In the genomic region with DNA sequence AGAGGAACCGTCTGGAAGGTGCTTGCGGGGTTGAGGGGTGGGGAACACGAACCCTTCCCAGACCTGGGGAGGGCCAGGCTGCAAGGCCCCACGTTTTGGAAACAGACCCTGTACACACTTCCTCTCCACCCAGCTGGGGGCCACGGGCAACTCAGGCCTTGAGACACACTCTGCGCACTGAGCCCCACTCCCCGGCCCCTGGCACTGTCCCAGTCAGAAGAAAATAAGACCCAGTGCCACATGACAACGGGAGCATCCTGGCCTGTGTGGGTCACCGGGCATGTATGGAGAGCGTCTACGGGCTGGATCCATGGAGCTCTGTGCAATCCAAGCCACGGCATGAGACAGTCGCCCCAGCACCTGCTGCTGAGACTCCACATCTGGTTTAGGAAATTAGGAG, we compare ENCODE assay signal across 15 cellular contexts.
A peak's percentile ranks its signal among the peaks of the same experiment; 100 is the strongest.
DNase-seq lines count a peak whose midpoint lies in the region; ATAC-seq and TF ChIP-seq lines count a peak whose summit lies in the region.
"Had no signal": no experiment of that assay in that cellular context is flagged by ENCODE, and none has a peak within 500 bp of the region (broad histone marks: within the 10 kb centered on the region; RNA-seq: fewer than 3 reads in every experiment).

No MANE protein-coding gene starts in this region.

- H3K9me3 Mint-ChIP-seq in activated CD4-positive, alpha-beta T cell treated with anti-CD3 and anti-CD28 coated beads, Interleukin-2, amount 10 ng/mL, durations not matched to agents 24 days and 14 days: no peaks in the 10 kb centered on the region
- H3K9me3 Mint-ChIP-seq in effector memory CD8-positive, alpha-beta T cell: no peaks in the 10 kb centered on the region
- H3K9me3 Mint-ChIP-seq in stimulated activated memory B cell treated with anti-CD40 and anti-IgM and Interleukin-4, amounts not matched to agents 10 μg/mL and 1 μg/mL and 100 μg/mL, for 72 hours: peaks cover 2% of the 10 kb centered on the region

- H3K36me3 ChIP-seq in OCI-LY3 (replicated peaks; ENCODE audit: low read depth, low read length) (peaks cover 35% of the 10 kb centered on the region), trophoblast cell (ENCODE audit: control insufficient read depth in 1 of 2, insufficient read depth in 2 of 2, low read length in 2 of 2) (no peaks in the 10 kb centered on the region)
- H3K36me3 ChIP-seq: lower lobe of right lung, sigmoid colon had no signal

- no peaks in the 10 kb centered on the region for H4K20me1 ChIP-seq in OCI-LY3 (ENCODE audit: insufficient read depth, low read length)

- ATAC-seq in effector memory CD8-positive, alpha-beta T cell (replicated peaks): no peak
- no peak for ATAC-seq in stimulated activated memory B cell treated with anti-CD40 and anti-IgM and Interleukin-4, amounts not matched to agents 10 μg/mL and 1 μg/mL and 100 μg/mL, for 72 hours
- ATAC-seq in GM18519 (IDR thresholded peaks at IDR 0.05; ENCODE audit: low FRiP score, unreplicated experiment): no peak
- ATAC-seq: lower lobe of right lung had no signal

- no peak for DNase-seq in activated CD4-positive, alpha-beta T cell treated with anti-CD3 and anti-CD28 coated beads, Interleukin-2, amount 10 ng/mL, durations not matched to agents 24 days and 14 days
- no peak for DNase-seq in activated CD4-positive, alpha-beta T cell treated with anti-CD3 and anti-CD28 coated beads for 48 hours
- DNase-seq in effector memory CD8-positive, alpha-beta T cell: no peak
- DNase-seq in NCI-H510A treated with DMSO at 0.1 percent for 48 hours (lab: John Stamatoyannopoulos, UW) (no peak), trophoblast cell (no peak)
- DNase-seq: dermis blood vessel endothelial cell; lower lobe of right lung; NCI-H2081; Right ventricle myocardium superior; sigmoid colon; stimulated activated CD4-positive, alpha-beta T cell treated with anti-CD3 and anti-CD28 coated beads, Interleukin-4, amount 100 ng/mL, for 4 hours; stimulated activated naive CD4-positive, alpha-beta T cell had no signal

- no peak overlapping the region for H3K23ac ChIP-seq in trophoblast cell (ENCODE audit: low read length)

- H3K4me3 Mint-ChIP-seq in activated CD4-positive, alpha-beta T cell treated with anti-CD3 and anti-CD28 coated beads, Interleukin-2, amount 10 ng/mL, durations not matched to agents 24 days and 14 days: peak overlapping the region; percentile 71
- peak overlapping the region; percentile 59 to 87 for H3K4me3 Mint-ChIP-seq in effector memory CD8-positive, alpha-beta T cell
- H3K4me3 Mint-ChIP-seq in stimulated activated memory B cell treated with anti-CD40 and anti-IgM and Interleukin-4, amounts not matched to agents 10 μg/mL and 1 μg/mL and 100 μg/mL, for 72 hours: peak overlapping the region; percentile 83

- intact Hi-C loops in activated CD4-positive, alpha-beta T cell treated with anti-CD3 and anti-CD28 coated beads, Interleukin-2, amount 10 ng/mL, durations not matched to agents 24 days and 14 days (cut with micrococcal nuclease): loop anchor here (2.0 to 10.0 kb wide), 6 partner anchors 23 to 205 kb away; partner anchors contain the start of gene CARD11

- H2AK5ac ChIP-seq in trophoblast cell (ENCODE audit: low read length): no peak overlapping the region

- H3K9me3 ChIP-seq in OCI-LY3 (ENCODE audit: insufficient read depth, low read length) (peaks cover 9% of the 10 kb centered on the region; the same call in 1 of the 2 replicates), trophoblast cell (ENCODE audit: insufficient read depth, low read depth, low read length) (no peaks in the 10 kb centered on the region)
- H3K9me3 ChIP-seq: lower lobe of right lung, sigmoid colon had no signal

- no peak overlapping the region for H3K14ac ChIP-seq in trophoblast cell (ENCODE audit: low read length)

- peaks cover 45% of the 10 kb centered on the region for H3K79me2 ChIP-seq in OCI-LY3 (ENCODE audit: low read length)
- H3K79me2 ChIP-seq in trophoblast cell (ENCODE audit: control insufficient read depth, insufficient read depth, low read length, poor library complexity): no peaks in the 10 kb centered on the region

- H3K36me3 Mint-ChIP-seq in activated CD4-positive, alpha-beta T cell treated with anti-CD3 and anti-CD28 coated beads, Interleukin-2, amount 10 ng/mL, durations not matched to agents 24 days and 14 days (ENCODE audit: low read depth): peaks cover 36% of the 10 kb centered on the region
- H3K36me3 Mint-ChIP-seq in effector memory CD8-positive, alpha-beta T cell (ENCODE audit: insufficient read depth): peaks cover 56% of the 10 kb centered on the region
- peaks cover 52% of the 10 kb centered on the region for H3K36me3 Mint-ChIP-seq in stimulated activated memory B cell treated with anti-CD40 and anti-IgM and Interleukin-4, amounts not matched to agents 10 μg/mL and 1 μg/mL and 100 μg/mL, for 72 hours

- peak overlapping the region; percentile 100 for H3K27ac ChIP-seq in OCI-LY3 (ENCODE audit: low read length)
- H3K27ac ChIP-seq in trophoblast cell (ENCODE audit: low read depth, low read length): no peak overlapping the region
- H3K27ac ChIP-seq: lower lobe of right lung, sigmoid colon had no signal

- no peak for TF ChIP-seq CTCF in OCI-LY3 (IDR thresholded peaks at IDR 0.05; ENCODE audit: low read depth, low read length)

- H3K4me2 ChIP-seq in OCI-LY3 (ENCODE audit: low read length) (peak overlapping the region; percentile 97), trophoblast cell (ENCODE audit: low read length) (no peak overlapping the region)

- H3K27ac Mint-ChIP-seq in activated CD4-positive, alpha-beta T cell treated with anti-CD3 and anti-CD28 coated beads, Interleukin-2, amount 10 ng/mL, durations not matched to agents 24 days and 14 days: peak overlapping the region; percentile 82
- peak overlapping the region; percentile 54 to 95 for H3K27ac Mint-ChIP-seq in effector memory CD8-positive, alpha-beta T cell
- peak overlapping the region; percentile 93 for H3K27ac Mint-ChIP-seq in stimulated activated memory B cell treated with anti-CD40 and anti-IgM and Interleukin-4, amounts not matched to agents 10 μg/mL and 1 μg/mL and 100 μg/mL, for 72 hours

- no peak overlapping the region for H4K12ac ChIP-seq in trophoblast cell (ENCODE audit: low read depth, low read length)

- H3K4me1 ChIP-seq in OCI-LY3 (ENCODE audit: low read length) (peaks cover 45% of the 10 kb centered on the region), trophoblast cell (ENCODE audit: control insufficient read depth in 1 of 2, insufficient read depth in 2 of 2, low read length in 2 of 2) (no peaks in the 10 kb centered on the region)
- H3K4me1 ChIP-seq: sigmoid colon had no signal

- no peaks in the 10 kb centered on the region for H3K79me1 ChIP-seq in trophoblast cell (ENCODE audit: low read length)

- no peak overlapping the region for H2BK120ac ChIP-seq in trophoblast cell (ENCODE audit: insufficient read depth, low read length, poor library complexity)

- H2BK12ac ChIP-seq in trophoblast cell (ENCODE audit: low read length): no peak overlapping the region

- no peak overlapping the region for H3K4ac ChIP-seq in trophoblast cell (ENCODE audit: low read depth, low read length)

- H2AFZ ChIP-seq in OCI-LY3 (ENCODE audit: low read depth, low read length) (no peak overlapping the region), trophoblast cell (ENCODE audit: insufficient read depth, low read length, poor library complexity) (no peak overlapping the region)

- H4K91ac ChIP-seq in trophoblast cell (ENCODE audit: low read depth, low read length): no peak overlapping the region

- WGBS in trophoblast cell (ENCODE audit: extremely low coverage, insufficient coverage, insufficient read length): no CpG with 5 or more reads among the region's 13 CpGs

- no peak overlapping the region for H4K8ac ChIP-seq in trophoblast cell (ENCODE audit: low read depth, low read length)

- H3K4me3 ChIP-seq in OCI-LY3 (ENCODE audit: low read length): peak overlapping the region; percentile 78
- no peak overlapping the region for H3K4me3 ChIP-seq in trophoblast cell (ENCODE audit: low read depth, low read length)
- H3K4me3 ChIP-seq: sigmoid colon had no signal

- peak overlapping the region; percentile 85 for H3K9ac ChIP-seq in OCI-LY3 (ENCODE audit: low read length)
- H3K9ac ChIP-seq in trophoblast cell (ENCODE audit: low read length): no peak overlapping the region

- no peaks in the 10 kb centered on the region for H3K27me3 Mint-ChIP-seq in activated CD4-positive, alpha-beta T cell treated with anti-CD3 and anti-CD28 coated beads, Interleukin-2, amount 10 ng/mL, durations not matched to agents 24 days and 14 days
- H3K27me3 Mint-ChIP-seq in effector memory CD8-positive, alpha-beta T cell: no peaks in the 10 kb centered on the region
- no peaks in the 10 kb centered on the region for H3K27me3 Mint-ChIP-seq in stimulated activated memory B cell treated with anti-CD40 and anti-IgM and Interleukin-4, amounts not matched to agents 10 μg/mL and 1 μg/mL and 100 μg/mL, for 72 hours

- no peak overlapping the region for H2BK5ac ChIP-seq in trophoblast cell (ENCODE audit: low read depth, low read length, poor library complexity)

- H3K4me1 Mint-ChIP-seq in activated CD4-positive, alpha-beta T cell treated with anti-CD3 and anti-CD28 coated beads, Interleukin-2, amount 10 ng/mL, durations not matched to agents 24 days and 14 days: peaks cover 63% of the 10 kb centered on the region
- H3K4me1 Mint-ChIP-seq in effector memory CD8-positive, alpha-beta T cell (ENCODE audit: low read depth in 2 of 2): peaks cover 74 to 77% of the 10 kb centered on the region in 2 donors
- peaks cover 94% of the 10 kb centered on the region for H3K4me1 Mint-ChIP-seq in stimulated activated memory B cell treated with anti-CD40 and anti-IgM and Interleukin-4, amounts not matched to agents 10 μg/mL and 1 μg/mL and 100 μg/mL, for 72 hours

- no peak overlapping the region for H3K18ac ChIP-seq in trophoblast cell (ENCODE audit: low read length)

- no peaks in the 10 kb centered on the region for H3K27me3 ChIP-seq in OCI-LY3 (ENCODE audit: low read depth, low read length)
- no peaks in the 10 kb centered on the region for H3K27me3 ChIP-seq in trophoblast cell (ENCODE audit: insufficient read depth, low read length)
